In the genomic region with DNA sequence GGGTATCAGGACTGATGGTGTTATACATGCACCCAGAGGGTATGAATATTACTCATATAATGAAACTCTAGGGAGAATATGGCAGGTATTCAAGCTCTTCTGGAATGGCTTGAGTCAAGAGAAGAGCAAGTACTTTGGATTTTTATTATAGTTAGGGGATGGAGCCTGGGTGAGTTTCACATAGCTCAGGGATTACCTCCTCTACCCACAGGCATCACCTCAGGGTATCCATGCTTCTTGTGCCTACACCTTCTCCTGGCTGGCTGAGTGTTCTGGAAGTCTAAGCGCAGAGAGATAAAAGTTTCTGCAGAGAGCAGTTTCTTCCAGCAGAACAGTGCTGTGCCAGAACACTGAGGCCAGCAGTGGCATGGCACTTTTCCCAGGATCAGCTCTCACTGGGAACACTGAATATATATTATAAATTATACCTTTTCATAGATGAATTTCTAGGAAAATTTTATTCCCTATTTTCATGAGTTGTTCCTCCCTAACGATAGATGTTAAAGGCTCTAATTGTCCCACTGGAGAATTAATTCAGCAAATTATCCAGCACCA, we compare ENCODE assay signal across 28 cellular contexts.
DNase-seq lines count a peak whose midpoint lies in the region; ATAC-seq and TF ChIP-seq lines count a peak whose summit lies in the region.
"Had no signal": no experiment of that assay in that cellular context is flagged by ENCODE, and none has a peak within 500 bp of the region (broad histone marks: within the 10 kb centered on the region; RNA-seq: fewer than 3 reads in every experiment).

No MANE protein-coding gene starts in this region.

- DNase-seq in AG09309 (ENCODE audit: low read depth) (peak; percentile 29), HS-5 (ENCODE audit: low read depth) (peak; percentile 18), adipocyte (ENCODE audit: low read depth) (peak; percentile 46), foreskin keratinocyte (peak; percentile 65 to 91), heart left ventricle (no peak), D341Med (ENCODE audit: low spot score) (no peak), cardiac septum (ENCODE audit: low spot score) (no peak)
- DNase-seq: activated CD4-positive, alpha-beta T cell treated with anti-CD3 and anti-CD28 coated beads for 1 hour; activated CD8-positive, alpha-beta T cell treated with anti-CD3 and anti-CD28 coated beads for 36 hours; C1 segment of cervical spinal cord; Calu3; cerebellar nuclear complex; DND-41; lower lobe of right lung; NCI-H146; NCI-H2107; NCI-H774; ovary; retina; stimulated activated CD4-positive, alpha-beta T cell treated with anti-CD3 and anti-CD28 coated beads, Interleukin-2, amount 100 ng/mL, for 24 hours; transverse colon had no signal

- no peak overlapping the region for H3K27ac ChIP-seq in foreskin keratinocyte
- H3K27ac ChIP-seq in heart left ventricle = no peak overlapping the region
- H3K27ac ChIP-seq: A549, ascending aorta, KMS-11, lower lobe of right lung, ovary, SJSA1, transverse colon had no signal

- H3K27me3 ChIP-seq in adipocyte (replicated peaks; ENCODE audit: control insufficient read depth, insufficient read depth, low read length) (no peaks in the 10 kb centered on the region), foreskin keratinocyte (no peaks in the 10 kb centered on the region), heart left ventricle (peaks cover 0 to 5% (median 0%) of the 10 kb centered on the region in 9 donors)
- H3K27me3 ChIP-seq: ascending aorta, ovary, SJSA1, transverse colon had no signal

- 88 to 94% (median 91%) methylated on average over 2 of the region's 2 CpGs for WGBS in heart left ventricle, 4 donors

- H3K9ac ChIP-seq in adipocyte (ENCODE audit: low read length) = no peak overlapping the region
- H3K9ac ChIP-seq: KMS-11 had no signal

- H3K9me3 ChIP-seq in adipocyte (ENCODE audit: control insufficient read depth, low read length) (no peaks in the 10 kb centered on the region), heart left ventricle (peaks cover 0 to 5% (median 0%) of the 10 kb centered on the region in 12 donors)
- H3K9me3 ChIP-seq: A549, ascending aorta, lower lobe of right lung, ovary, SJSA1, transverse colon had no signal

- ATAC-seq in foreskin keratinocyte = peak; percentile 67
- no peak for ATAC-seq in heart left ventricle
- no peak for ATAC-seq in HG03378 (IDR thresholded peaks at IDR 0.05; ENCODE audit: unreplicated experiment)
- ATAC-seq: A549; activated CD8-positive, alpha-beta T cell treated with anti-CD3 and anti-CD28 coated beads for 36 hours; activated naive CD4-positive, alpha-beta T cell treated with anti-CD3 and anti-CD28 coated beads, Interleukin-2, amount 50 U/mL, for 72 hours; lower lobe of right lung had no signal

- H3K4me1 ChIP-seq in adipocyte (ENCODE audit: control insufficient read depth, insufficient read depth, low read length) = peaks cover 8% of the 10 kb centered on the region
- H3K4me1 ChIP-seq in foreskin keratinocyte = peaks cover 31% of the 10 kb centered on the region
- H3K4me1 ChIP-seq in heart left ventricle = no peaks in the 10 kb centered on the region
- H3K4me1 ChIP-seq: A549, ascending aorta, lower lobe of right lung, transverse colon had no signal

- no peak for TF ChIP-seq POLR2A in heart left ventricle (IDR thresholded peaks at IDR 0.05)

- no peaks in the 10 kb centered on the region for H3K36me3 ChIP-seq in adipocyte (ENCODE audit: control insufficient read depth, insufficient read depth, low read length, severe bottlenecking)
- no peaks in the 10 kb centered on the region for H3K36me3 ChIP-seq in heart left ventricle
- H3K36me3 ChIP-seq: ascending aorta, lower lobe of right lung, ovary, SJSA1, transverse colon had no signal

- intact Hi-C loops in heart left ventricle (cut with DNase I) (no loop called here), cardiac septum (cut with DNase I) (no loop called here)

- no peak overlapping the region for H3K4me3 ChIP-seq in AG09309 (ENCODE audit: control insufficient read depth, low read depth, low read length)
- no peak overlapping the region for H3K4me3 ChIP-seq in adipocyte (ENCODE audit: low read length)
- H3K4me3 ChIP-seq in heart left ventricle = no peak overlapping the region
- H3K4me3 ChIP-seq: A549, ascending aorta, lower lobe of right lung, ovary, SJSA1, smooth muscle cell, transverse colon had no signal

- TF ChIP-seq CTCF in AG09309 (IDR thresholded peaks at IDR 0.05; ENCODE audit: control insufficient read depth, insufficient read depth, low read depth, low read length, missing control alignments) (no peak), foreskin keratinocyte (conservative IDR thresholded peaks at IDR 0.05) (no peak), heart left ventricle (IDR thresholded peaks at IDR 0.05) (no peak)

Comparison
In these comparisons a context has a peak if more than half of its experiments do, and no peak if none do; other contexts are left out.
1. DNase-seq: peak in AG09309 (single experiment), HS-5 (single experiment), adipocyte (single experiment) and foreskin keratinocyte (2 of 2); none in heart left ventricle (0 of 5), D341Med (single experiment) and cardiac septum (single experiment).